ENCODE assay signal across 15 cellular contexts in genomic region chr6:17289491-17290106, GRCh38. TPM values are rescaled to one million over a fixed set of nuclear protein-coding genes. Genes with fewer than 3 reads are reported as not detected.
DNase-seq lines count a peak whose midpoint lies in the region; ATAC-seq and TF ChIP-seq lines count a peak whose summit lies in the region.
"Had no signal": no experiment of that assay in that cellular context is flagged by ENCODE, and none has a peak within 500 bp of the region (broad histone marks: within the 10 kb centered on the region; RNA-seq: fewer than 3 reads in every experiment).

No MANE protein-coding gene starts in this region.

- peak; percentile 19 for TF ChIP-seq EP300 in ovary (IDR thresholded peaks at IDR 0.05)

- H3K4me1 ChIP-seq in cardiac muscle cell (ENCODE audit: low read depth) (peaks cover 66% of the 10 kb centered on the region), ovary (ENCODE audit: insufficient read depth) (no peaks in the 10 kb centered on the region), upper lobe of right lung (no peaks in the 10 kb centered on the region)

- no peak overlapping the region for H3K27ac Mint-ChIP-seq in natural killer cell treated with Interleukin-12 subunit alpha and Interleukin-12 subunit beta and Interleukin-15 and Interleukin-18, amount 100 ng/mL, for 72 hours
- no peak overlapping the region for H3K27ac Mint-ChIP-seq in activated CD8-positive, alpha-beta memory T cell treated with anti-CD3 and anti-CD28 coated beads, Interleukin-2, amount 10 ng/mL, durations not matched to agents 7 days and 5 days
- H3K27ac Mint-ChIP-seq: activated B cell treated with CpG ODN at 0.5 μM for 24 hours; stimulated activated effector memory CD8-positive, alpha-beta T cell treated with anti-CD3 and anti-CD28 coated beads, Interleukin-12 subunit alpha, Interleukin-12 subunit beta, amount 100 ng/mL, for 72 hours had no signal

- no peaks in the 10 kb centered on the region for H3K9me3 ChIP-seq in cardiac muscle cell (ENCODE audit: low read depth)
- H3K9me3 ChIP-seq in ovary: no peaks in the 10 kb centered on the region
- H3K9me3 ChIP-seq in upper lobe of right lung: no peaks in the 10 kb centered on the region

- H3K4me3 ChIP-seq in cardiac muscle cell (peak overlapping the region; percentile 97), ovary (no peak overlapping the region), upper lobe of right lung (no peak overlapping the region)

- no peak overlapping the region for H3K4me3 Mint-ChIP-seq in natural killer cell treated with Interleukin-12 subunit alpha and Interleukin-12 subunit beta and Interleukin-15 and Interleukin-18, amount 100 ng/mL, for 72 hours
- no peak overlapping the region for H3K4me3 Mint-ChIP-seq in activated CD8-positive, alpha-beta memory T cell treated with anti-CD3 and anti-CD28 coated beads, Interleukin-2, amount 10 ng/mL, durations not matched to agents 7 days and 5 days
- H3K4me3 Mint-ChIP-seq: activated B cell treated with CpG ODN at 0.5 μM for 24 hours; stimulated activated effector memory CD8-positive, alpha-beta T cell treated with anti-CD3 and anti-CD28 coated beads, Interleukin-12 subunit alpha, Interleukin-12 subunit beta, amount 100 ng/mL, for 72 hours had no signal

- TF ChIP-seq POLR2A in ovary (IDR thresholded peaks at IDR 0.05): no peak

- CTCF ChIA-PET in activated CD8-positive, alpha-beta memory T cell treated with anti-CD3 and anti-CD28 coated beads, Interleukin-2, amount 10 ng/mL, durations not matched to agents 7 days and 5 days (lab: Charles Lee): no interaction called here

- H3K27me3 ChIP-seq in cardiac muscle cell (no peaks in the 10 kb centered on the region), ovary (no peaks in the 10 kb centered on the region), upper lobe of right lung (peaks cover 32% of the 10 kb centered on the region)
- H3K27me3 ChIP-seq: dorsolateral prefrontal cortex had no signal

- intact Hi-C loops in ovary (cut with DNase I): loop anchor here in 2 of 4 donors (10.0 kb wide), 2 partner anchors 105 to 295 kb away; partner anchors contain the start of gene CAP2 (in 1 of the 2)
- intact Hi-C loops in upper lobe of right lung (cut with DNase I): no loop called here

- ATAC-seq in upper lobe of right lung: peak; percentile 98
- ATAC-seq in natural killer cell treated with Interleukin-12 subunit alpha and Interleukin-12 subunit beta and Interleukin-15 and Interleukin-18, amount 100 ng/mL, for 72 hours: no peak
- ATAC-seq in activated CD8-positive, alpha-beta memory T cell treated with anti-CD3 and anti-CD28 coated beads, Interleukin-2, amount 10 ng/mL, durations not matched to agents 7 days and 5 days: no peak
- ATAC-seq: SK-N-SH treated with all-trans-retinoic acid at 6 μM for 48 hours; stimulated activated effector memory CD8-positive, alpha-beta T cell treated with anti-CD3 and anti-CD28 coated beads, Interleukin-12 subunit alpha, Interleukin-12 subunit beta, amount 100 ng/mL, for 72 hours had no signal

- H3K36me3 ChIP-seq in cardiac muscle cell (peaks cover 84% of the 10 kb centered on the region), ovary (no peaks in the 10 kb centered on the region), upper lobe of right lung (no peaks in the 10 kb centered on the region)

- no peaks in the 10 kb centered on the region for H3K4me1 Mint-ChIP-seq in natural killer cell treated with Interleukin-12 subunit alpha and Interleukin-12 subunit beta and Interleukin-15 and Interleukin-18, amount 100 ng/mL, for 72 hours (ENCODE audit: low read depth in 2 of 2)
- H3K4me1 Mint-ChIP-seq in activated CD8-positive, alpha-beta memory T cell treated with anti-CD3 and anti-CD28 coated beads, Interleukin-2, amount 10 ng/mL, durations not matched to agents 7 days and 5 days: no peaks in the 10 kb centered on the region
- H3K4me1 Mint-ChIP-seq: activated B cell treated with CpG ODN at 0.5 μM for 24 hours; stimulated activated effector memory CD8-positive, alpha-beta T cell treated with anti-CD3 and anti-CD28 coated beads, Interleukin-12 subunit alpha, Interleukin-12 subunit beta, amount 100 ng/mL, for 72 hours had no signal

- peaks cover 19 to 50% of the 10 kb centered on the region in 2 donors for H3K27me3 Mint-ChIP-seq in natural killer cell treated with Interleukin-12 subunit alpha and Interleukin-12 subunit beta and Interleukin-15 and Interleukin-18, amount 100 ng/mL, for 72 hours
- peaks cover 13% of the 10 kb centered on the region for H3K27me3 Mint-ChIP-seq in activated CD8-positive, alpha-beta memory T cell treated with anti-CD3 and anti-CD28 coated beads, Interleukin-2, amount 10 ng/mL, durations not matched to agents 7 days and 5 days

- DNase-seq in amniotic epithelial cell (ENCODE audit: low read depth): peak; percentile 59
- DNase-seq in cardiac muscle cell (ENCODE audit: low read depth in 1 of 2, low spot score in 1 of 2): peak; percentile 20 to 95
- peak in 1 of 5 donors; percentile 24 for DNase-seq in ovary
- peak; percentile 79 for DNase-seq in upper lobe of right lung
- DNase-seq in stimulated activated CD8-positive, alpha-beta memory T cell treated with anti-CD3 and anti-CD28 coated beads, Interleukin-4, amount 100 ng/mL, for 48 hours: no peak
- DNase-seq in natural killer cell treated with Interleukin-12 subunit alpha and Interleukin-12 subunit beta and Interleukin-15 and Interleukin-18, amount 100 ng/mL, for 72 hours (ENCODE audit: low spot score): no peak
- no peak for DNase-seq in activated CD8-positive, alpha-beta memory T cell treated with anti-CD3 and anti-CD28 coated beads, Interleukin-2, amount 10 ng/mL, durations not matched to agents 7 days and 5 days
- DNase-seq: activated B cell treated with CpG ODN at 0.5 μM for 24 hours; activated CD8-positive, alpha-beta memory T cell treated with anti-CD3 and anti-CD28 coated beads, Interleukin-2, amount 50 U/mL, for 48 hours; kidney glomerular epithelial cell; NCI-H2107; nucleus accumbens had no signal

- no peaks in the 10 kb centered on the region for H3K9me3 Mint-ChIP-seq in natural killer cell treated with Interleukin-12 subunit alpha and Interleukin-12 subunit beta and Interleukin-15 and Interleukin-18, amount 100 ng/mL, for 72 hours
- no peaks in the 10 kb centered on the region for H3K9me3 Mint-ChIP-seq in activated CD8-positive, alpha-beta memory T cell treated with anti-CD3 and anti-CD28 coated beads, Interleukin-2, amount 10 ng/mL, durations not matched to agents 7 days and 5 days (ENCODE audit: low read depth)
- H3K9me3 Mint-ChIP-seq: activated B cell treated with CpG ODN at 0.5 μM for 24 hours; stimulated activated effector memory CD8-positive, alpha-beta T cell treated with anti-CD3 and anti-CD28 coated beads, Interleukin-12 subunit alpha, Interleukin-12 subunit beta, amount 100 ng/mL, for 72 hours had no signal

- peak overlapping the region; percentile 99 for H3K27ac ChIP-seq in cardiac muscle cell
- H3K27ac ChIP-seq in ovary: no peak overlapping the region
- H3K27ac ChIP-seq in upper lobe of right lung: no peak overlapping the region

- H3K36me3 Mint-ChIP-seq in natural killer cell treated with Interleukin-12 subunit alpha and Interleukin-12 subunit beta and Interleukin-15 and Interleukin-18, amount 100 ng/mL, for 72 hours: no peaks in the 10 kb centered on the region
- no peaks in the 10 kb centered on the region for H3K36me3 Mint-ChIP-seq in activated CD8-positive, alpha-beta memory T cell treated with anti-CD3 and anti-CD28 coated beads, Interleukin-2, amount 10 ng/mL, durations not matched to agents 7 days and 5 days
- H3K36me3 Mint-ChIP-seq: stimulated activated effector memory CD8-positive, alpha-beta T cell treated with anti-CD3 and anti-CD28 coated beads, Interleukin-12 subunit alpha, Interleukin-12 subunit beta, amount 100 ng/mL, for 72 hours had no signal

- WGBS in ovary, 3 donors: 53 to 62% (median 54%) methylated on average over 13 of the region's 13 CpGs

- TF ChIP-seq CTCF in cardiac muscle cell (IDR thresholded peaks at IDR 0.05; ENCODE audit: low read depth, low read length) (no peak), ovary (IDR thresholded peaks at IDR 0.05) (no peak), upper lobe of right lung (IDR thresholded peaks at IDR 0.05) (no peak)

RNA-seq across cellular contexts. Expression of gene RBM24, which starts 8.4 kb away (rescaled TPM):
- 194 and 316 TPM in 2 replicates for total RNA-seq in cardiac muscle cell
- polyA plus RNA-seq in cardiac muscle cell: 190 and 366 TPM in 2 replicates
- 1 to 10 TPM; 1.1 to 6.5 (median 2.0) TPM for total RNA-seq in ovary
- polyA plus RNA-seq in ovary: 1 to 10 TPM; 1.2 to 3.5 TPM
- 0.49 TPM for total RNA-seq in upper lobe of right lung
- not detected for total RNA-seq in natural killer cell treated with Interleukin-12 subunit alpha and Interleukin-12 subunit beta and Interleukin-15 and Interleukin-18, amount 100 ng/mL, for 72 hours
- total RNA-seq in activated CD8-positive, alpha-beta memory T cell treated with anti-CD3 and anti-CD28 coated beads, Interleukin-2, amount 10 ng/mL, durations not matched to agents 7 days and 5 days: not detected
- total RNA-seq: activated B cell treated with CpG ODN at 0.5 μM for 24 hours had no signal

Comparison
In these comparisons a context has a peak if more than half of its experiments do, and no peak if none do; other contexts are left out.
1. DNase-seq: peak in amniotic epithelial cell (single experiment), cardiac muscle cell (2 of 2) and upper lobe of right lung (single experiment); none in stimulated activated CD8-positive, alpha-beta memory T cell treated with anti-CD3 and anti-CD28 coated beads, Interleukin-4, amount 100 ng/mL, for 48 hours (single experiment), natural killer cell treated with Interleukin-12 subunit alpha and Interleukin-12 subunit beta and Interleukin-15 and Interleukin-18, amount 100 ng/mL, for 72 hours (single experiment) and activated CD8-positive, alpha-beta memory T cell treated with anti-CD3 and anti-CD28 coated beads, Interleukin-2, amount 10 ng/mL, durations not matched to agents 7 days and 5 days (single experiment).
2. RNA of gene RBM24, which starts 8.4 kb away (total RNA-seq): 194 to 316 TPM in cardiac muscle cell; 1.1 to 6.5 TPM in ovary, 0.49 TPM in upper lobe of right lung (single experiment), not detected in natural killer cell treated with Interleukin-12 subunit alpha and Interleukin-12 subunit beta and Interleukin-15 and Interleukin-18, amount 100 ng/mL, for 72 hours and not detected in activated CD8-positive, alpha-beta memory T cell treated with anti-CD3 and anti-CD28 coated beads, Interleukin-2, amount 10 ng/mL, durations not matched to agents 7 days and 5 days; every median in the first group is over 10 times any median in the second.